Comparison of ENCODE assay signal across 1 cellular context in genomic region chr4:140014284-140014683, GRCh38.
TF ChIP-seq lines count a peak whose summit lies in the region.

No MANE protein-coding gene starts in this region.

TF ChIP-seq in A549, 52 proteins besides CTCF, POLR2A, EP300 and RAD21 (continued from another document):
- TF ChIP-seq HOXB5 (CRISPR knock-in tag; IDR thresholded peaks at IDR 0.05) (no peak), RFX5 (IDR thresholded peaks at IDR 0.05) (no peak), MAFK (IDR thresholded peaks at IDR 0.05; ENCODE audit: partially characterized antibody) (peak; percentile 55), ELK1 (IDR thresholded peaks at IDR 0.05; ENCODE audit: low read depth, low read length) (no peak)
